In genomic region chr12:15886372-15887042, GRCh38 we compare ENCODE assay signal across 13 cellular contexts. TPM values are rescaled to one million over a fixed set of nuclear protein-coding genes. Genes with fewer than 3 reads are reported as not detected.
DNase-seq lines count a peak whose midpoint lies in the region; FAIRE-seq and TF ChIP-seq lines count a peak whose summit lies in the region.
"Had no signal": no experiment of that assay in that cellular context is flagged by ENCODE, and none has a peak within 500 bp of the region (broad histone marks: within the 10 kb centered on the region; RNA-seq: fewer than 3 reads in every experiment).

No MANE protein-coding gene starts in this region.

- no peaks in the 10 kb centered on the region for H3K27me3 Mint-ChIP-seq in IgD-negative memory B cell
- H3K27me3 Mint-ChIP-seq: stimulated activated memory B cell treated with anti-CD40 and anti-IgM and Interleukin-4, amounts not matched to agents 10 μg/mL and 1 μg/mL and 100 μg/mL, for 72 hours had no signal

- peaks cover 53% of the 10 kb centered on the region for H3K36me3 ChIP-seq in SJCRH30
- peaks cover 1 to 12% (median 8%) of the 10 kb centered on the region in 4 donors for H3K36me3 ChIP-seq in liver (ENCODE audit: control insufficient read depth in 4 of 4, insufficient read depth in 3 of 4, low read depth in 1 of 4, low read length in 3 of 4)

- no peak for TF ChIP-seq RAD21 in liver (IDR thresholded peaks at IDR 0.05)

- no peaks in the 10 kb centered on the region for H3K9me3 ChIP-seq in SJCRH30 (replicated peaks)
- no peaks in the 10 kb centered on the region for H3K9me3 ChIP-seq in liver (ENCODE audit: control insufficient read depth in 4 of 4, low read length in 3 of 4)
- H3K9me3 ChIP-seq: adrenal gland had no signal

- peak; percentile 16 for FAIRE-seq in D721Med (lab: Jason Lieb, UNC)
- FAIRE-seq: GM18507 had no signal

- peaks cover 17 to 43% (median 29%) of the 10 kb centered on the region in 3 donors for H3K4me1 Mint-ChIP-seq in IgD-negative memory B cell

- H3K36me3 Mint-ChIP-seq in IgD-negative memory B cell: peaks cover 5% of the 10 kb centered on the region

- H3K4me3 ChIP-seq in SJCRH30 (no peak overlapping the region), liver (ENCODE audit: low read depth in 1 of 3, low read length in 3 of 3) (no peak overlapping the region)
- H3K4me3 ChIP-seq: adrenal gland had no signal

- no peak for DNase-seq in D721Med (ENCODE audit: insufficient read length, low spot score)
- DNase-seq in SJCRH30: peak in 1 of 2 experiments; percentile 59
- no peak for DNase-seq in DMS 273 treated with DMSO at 0.1 percent for 48 hours (lab: John Stamatoyannopoulos, UW)
- DNase-seq in effector CD4-positive, alpha-beta T cell: no peak
- no peak for DNase-seq in stimulated activated naive CD4-positive, alpha-beta T cell treated with Interleukin-2 at 50 U/mL for 16 hours (lab: John Stamatoyannopoulos, UW)
- DNase-seq in C1 segment of cervical spinal cord (lab: John Stamatoyannopoulos, UW): no peak
- DNase-seq: adrenal gland, nephron progenitor cell, OCI-M1 had no signal

- H3K27ac ChIP-seq in SJCRH30 (peak overlapping the region; percentile 53), liver (ENCODE audit: low read depth in 1 of 2, low read length in 2 of 2) (no peak overlapping the region)
- H3K27ac ChIP-seq: adrenal gland had no signal

- H3K9me3 Mint-ChIP-seq in IgD-negative memory B cell: no peaks in the 10 kb centered on the region
- H3K9me3 Mint-ChIP-seq: nephron progenitor cell; stimulated activated memory B cell treated with anti-CD40 and anti-IgM and Interleukin-4, amounts not matched to agents 10 μg/mL and 1 μg/mL and 100 μg/mL, for 72 hours had no signal

- no peak for TF ChIP-seq CTCF in D721Med (IDR thresholded peaks at IDR 0.05; ENCODE audit: insufficient read depth, missing control alignments)
- no peak for TF ChIP-seq CTCF in liver (IDR thresholded peaks at IDR 0.05; ENCODE audit: low read depth, low read length, missing input control)

- H3K4me3 Mint-ChIP-seq in IgD-negative memory B cell: peak overlapping the region in 1 of 4 donors; percentile 6
- H3K4me3 Mint-ChIP-seq: nephron progenitor cell; stimulated activated memory B cell treated with anti-CD40 and anti-IgM and Interleukin-4, amounts not matched to agents 10 μg/mL and 1 μg/mL and 100 μg/mL, for 72 hours had no signal

- H3K27me3 ChIP-seq in SJCRH30 (no peaks in the 10 kb centered on the region), liver (ENCODE audit: control insufficient read depth in 4 of 4, insufficient read depth in 4 of 4, low read length in 3 of 4) (no peaks in the 10 kb centered on the region)
- H3K27me3 ChIP-seq: adrenal gland had no signal

- peaks cover 8% of the 10 kb centered on the region for H3K4me1 ChIP-seq in SJCRH30
- peaks cover 7 to 32% (median 26%) of the 10 kb centered on the region in 4 donors for H3K4me1 ChIP-seq in liver (ENCODE audit: control insufficient read depth in 4 of 4, insufficient read depth in 4 of 4, low read length in 3 of 4)

- peak overlapping the region in 2 of 3 donors; percentile 22 to 50 for H3K27ac Mint-ChIP-seq in IgD-negative memory B cell
- H3K27ac Mint-ChIP-seq: nephron progenitor cell; stimulated activated memory B cell treated with anti-CD40 and anti-IgM and Interleukin-4, amounts not matched to agents 10 μg/mL and 1 μg/mL and 100 μg/mL, for 72 hours had no signal

- 77% methylated on average over 7 of the region's 7 CpGs for WGBS in liver

- H3K9ac ChIP-seq in liver (ENCODE audit: low read depth in 1 of 2, low read length in 2 of 2): no peak overlapping the region

TF ChIP-seq in liver, 16 proteins besides CTCF, POLR2A, EP300 and RAD21:
- TF ChIP-seq RXRA (IDR thresholded peaks at IDR 0.05) (peak; percentile 35 to 43), JUND (IDR thresholded peaks at IDR 0.05) (no peak), ATF3 (IDR thresholded peaks at IDR 0.05) (no peak), FOXA2 (IDR thresholded peaks at IDR 0.05) (peak; percentile 58), HNF4A (conservative IDR thresholded peaks at IDR 0.05) (peak; percentile 28 to 31), GABPA (IDR thresholded peaks at IDR 0.05 in 1 of 2, conservative IDR thresholded peaks at IDR 0.05 in 1 of 2) (peak in 1 of 2 donors; percentile 17), TAF1 (conservative IDR thresholded peaks at IDR 0.05) (no peak), NR2F2 (IDR thresholded peaks at IDR 0.05) (no peak), ZBTB33 (IDR thresholded peaks at IDR 0.05) (peak; percentile 18), MAX (IDR thresholded peaks at IDR 0.05) (no peak), FOXA1 (IDR thresholded peaks at IDR 0.05) (no peak), REST (IDR thresholded peaks at IDR 0.05) (peak; percentile 24), YY1 (IDR thresholded peaks at IDR 0.05) (peak; percentile 34), HNF4G (IDR thresholded peaks at IDR 0.05) (no peak), EGR1 (IDR thresholded peaks at IDR 0.05; ENCODE audit: low read depth in 2 of 2) (no peak), SP1 (IDR thresholded peaks at IDR 0.05) (no peak)

RNA-seq across cellular contexts. Expression of gene STRAP, which starts 4.3 kb away (rescaled TPM):
- 95.2 TPM for polyA plus RNA-seq in IgD-negative memory B cell
- total RNA-seq in SJCRH30 (2014; rRNA removed; shearing (Covaris generic)): 171 and 173 TPM in 2 replicates
- 10 to 100 TPM; 33.5 to 41.0 TPM for total RNA-seq in liver
- polyA plus RNA-seq in liver: 10 to 100 TPM; 55.2 to 63.8 TPM

RNA-seq across cellular contexts. Expression of gene DERA, which starts 24.6 kb away (rescaled TPM):
- polyA plus RNA-seq in IgD-negative memory B cell: 29.9 TPM
- total RNA-seq in SJCRH30 (2014; rRNA removed; shearing (Covaris generic)): 46.1 and 47.0 TPM in 2 replicates
- total RNA-seq in liver: 10 to 100 TPM; 47.6 to 65.2 TPM
- 10 to 100 TPM; 32.9 to 57.2 TPM for polyA plus RNA-seq in liver
